ENCODE assay signal across 21 cellular contexts in genomic region chr2:120857931-120858330, GRCh38.
"Had no signal": no experiment of that assay in that cellular context is flagged by ENCODE, and none has a peak within 500 bp of the region (broad histone marks: within the 10 kb centered on the region; RNA-seq: fewer than 3 reads in every experiment).

No MANE protein-coding gene starts in this region.

- H3K4me3 ChIP-seq: right atrium auricular region, SK-N-MC, suprapubic skin had no signal

- H3K36me3 Mint-ChIP-seq: activated CD4-positive, alpha-beta memory T cell treated with anti-CD3 and anti-CD28 coated beads for 36 hours; activated naive CD8-positive, alpha-beta T cell treated with anti-CD3 and anti-CD28 coated beads, Interleukin-2, amount 10 ng/mL, durations not matched to agents 7 days and 5 days; type B pancreatic cell had no signal

- H3K27me3 Mint-ChIP-seq: activated CD4-positive, alpha-beta memory T cell treated with anti-CD3 and anti-CD28 coated beads for 36 hours; activated CD4-positive, alpha-beta T cell treated with anti-CD3 and anti-CD28 coated beads for 36 hours; activated naive CD8-positive, alpha-beta T cell treated with anti-CD3 and anti-CD28 coated beads, Interleukin-2, amount 10 ng/mL, durations not matched to agents 7 days and 5 days; stimulated activated naive CD8-positive, alpha-beta T cell treated with anti-CD3 and anti-CD28 coated beads, Interleukin-15, amount 100 ng/mL, for 72 hours had no signal

- DNase-seq: activated CD4-positive, alpha-beta memory T cell treated with anti-CD3 and anti-CD28 coated beads for 36 hours; activated CD4-positive, alpha-beta T cell treated with anti-CD3 and anti-CD28 coated beads for 36 hours; activated naive CD4-positive, alpha-beta T cell; activated naive CD8-positive, alpha-beta T cell treated with anti-CD3 and anti-CD28 coated beads, Interleukin-2, amount 10 ng/mL, durations not matched to agents 7 days and 5 days; activated T-cell treated with anti-CD3 and anti-CD28 coated beads for 4 hours; brain microvascular endothelial cell; cortex of kidney; effector CD4-positive, alpha-beta T cell; kidney glomerular epithelial cell; left ventricle myocardium superior; mesendoderm; small intestine; stimulated activated CD4-positive, alpha-beta T cell treated with anti-CD3 and anti-CD28 coated beads, Interleukin-4, amount 100 ng/mL, for 1 hour; stimulated activated naive CD8-positive, alpha-beta T cell treated with anti-CD3 and anti-CD28 coated beads, Interleukin-15, amount 100 ng/mL, for 72 hours; WERI-Rb-1 had no signal

- H3K36me3 ChIP-seq: brain microvascular endothelial cell, right atrium auricular region, suprapubic skin, WERI-Rb-1 had no signal

- H3K27ac ChIP-seq: brain microvascular endothelial cell, right atrium auricular region, SK-N-MC, suprapubic skin, WERI-Rb-1 had no signal

- H3K27me3 ChIP-seq: brain microvascular endothelial cell, right atrium auricular region, suprapubic skin had no signal

- ATAC-seq: activated CD4-positive, alpha-beta T cell treated with anti-CD3 and anti-CD28 coated beads for 36 hours; left ventricle myocardium superior; stimulated activated naive CD8-positive, alpha-beta T cell treated with anti-CD3 and anti-CD28 coated beads, Interleukin-15, amount 100 ng/mL, for 72 hours had no signal

- H3K4me3 Mint-ChIP-seq: activated CD4-positive, alpha-beta memory T cell treated with anti-CD3 and anti-CD28 coated beads for 36 hours; activated CD4-positive, alpha-beta T cell treated with anti-CD3 and anti-CD28 coated beads for 36 hours; activated naive CD8-positive, alpha-beta T cell treated with anti-CD3 and anti-CD28 coated beads, Interleukin-2, amount 10 ng/mL, durations not matched to agents 7 days and 5 days; activated T-helper 1 cell treated with anti-CD3 and anti-CD28 coated beads, Interleukin-12 subunit alpha, Interleukin-12 subunit beta, Interleukin-2, Interleukin-4 antibody, amounts not matched to agents 30 ng/mL and 10 ng/mL and 1 ng/mL, durations not matched to agents 14 hours and 24 hours and 36 hours; stimulated activated naive CD8-positive, alpha-beta T cell treated with anti-CD3 and anti-CD28 coated beads, Interleukin-15, amount 100 ng/mL, for 72 hours; type B pancreatic cell had no signal

- H3K9me3 ChIP-seq: right atrium auricular region, suprapubic skin had no signal

- H3K4me1 Mint-ChIP-seq: activated CD4-positive, alpha-beta T cell treated with anti-CD3 and anti-CD28 coated beads for 36 hours; activated naive CD8-positive, alpha-beta T cell treated with anti-CD3 and anti-CD28 coated beads, Interleukin-2, amount 10 ng/mL, durations not matched to agents 7 days and 5 days; stimulated activated naive CD8-positive, alpha-beta T cell treated with anti-CD3 and anti-CD28 coated beads, Interleukin-15, amount 100 ng/mL, for 72 hours had no signal

- H3K9me3 Mint-ChIP-seq: activated CD4-positive, alpha-beta memory T cell treated with anti-CD3 and anti-CD28 coated beads for 36 hours; activated naive CD8-positive, alpha-beta T cell treated with anti-CD3 and anti-CD28 coated beads, Interleukin-2, amount 10 ng/mL, durations not matched to agents 7 days and 5 days; activated T-helper 1 cell treated with anti-CD3 and anti-CD28 coated beads, Interleukin-12 subunit alpha, Interleukin-12 subunit beta, Interleukin-2, Interleukin-4 antibody, amounts not matched to agents 30 ng/mL and 10 ng/mL and 1 ng/mL, durations not matched to agents 14 hours and 24 hours and 36 hours; stimulated activated naive CD8-positive, alpha-beta T cell treated with anti-CD3 and anti-CD28 coated beads, Interleukin-15, amount 100 ng/mL, for 72 hours; type B pancreatic cell had no signal

- H3K27ac Mint-ChIP-seq: activated CD4-positive, alpha-beta memory T cell treated with anti-CD3 and anti-CD28 coated beads for 36 hours; activated CD4-positive, alpha-beta T cell treated with anti-CD3 and anti-CD28 coated beads for 36 hours; activated naive CD8-positive, alpha-beta T cell treated with anti-CD3 and anti-CD28 coated beads, Interleukin-2, amount 10 ng/mL, durations not matched to agents 7 days and 5 days; activated T-helper 1 cell treated with anti-CD3 and anti-CD28 coated beads, Interleukin-12 subunit alpha, Interleukin-12 subunit beta, Interleukin-2, Interleukin-4 antibody, amounts not matched to agents 30 ng/mL and 10 ng/mL and 1 ng/mL, durations not matched to agents 14 hours and 24 hours and 36 hours; progenitor cell of endocrine pancreas; type B pancreatic cell had no signal
